In genomic region chr13:20402881-20403280, GRCh38 we compare ENCODE assay signal across 16 cellular contexts.
"Had no signal": no experiment of that assay in that cellular context is flagged by ENCODE, and none has a peak within 500 bp of the region (broad histone marks: within the 10 kb centered on the region; RNA-seq: fewer than 3 reads in every experiment).

No MANE protein-coding gene starts in this region.

- DNase-seq: activated CD4-positive, alpha-beta T cell treated with anti-CD3 and anti-CD28 coated beads for 4 hours; activated CD8-positive, alpha-beta memory T cell treated with anti-CD3 and anti-CD28 coated beads, Interleukin-2, amount 50 U/mL, for 48 hours; activated CD8-positive, alpha-beta T cell treated with anti-CD3 and anti-CD28 coated beads for 36 hours; activated naive CD4-positive, alpha-beta T cell; aorta; cerebellar nuclear complex; dermis blood vessel endothelial cell; hippocampal formation; nucleus accumbens; SHP77 had no signal

- H3K9me3 Mint-ChIP-seq: activated CD8-positive, alpha-beta T cell treated with anti-CD3 and anti-CD28 coated beads for 36 hours; activated T-helper 1 cell treated with anti-CD3 and anti-CD28 coated beads, Interleukin-12 subunit alpha, Interleukin-12 subunit beta, Interleukin-2, Interleukin-4 antibody, amounts not matched to agents 30 ng/mL and 10 ng/mL and 1 ng/mL, durations not matched to agents 14 hours and 24 hours and 36 hours; endodermal cell; natural killer cell treated with Interleukin-12 subunit alpha and Interleukin-12 subunit beta and Interleukin-15 and Interleukin-18, amount 100 ng/mL, for 72 hours; WTC11 had no signal

- H3K27ac ChIP-seq: breast epithelium, right atrium auricular region had no signal

- H3K27ac Mint-ChIP-seq: activated CD8-positive, alpha-beta T cell treated with anti-CD3 and anti-CD28 coated beads for 36 hours; activated T-helper 1 cell treated with anti-CD3 and anti-CD28 coated beads, Interleukin-12 subunit alpha, Interleukin-12 subunit beta, Interleukin-2, Interleukin-4 antibody, amounts not matched to agents 30 ng/mL and 10 ng/mL and 1 ng/mL, durations not matched to agents 14 hours and 24 hours and 36 hours; endodermal cell; natural killer cell treated with Interleukin-12 subunit alpha and Interleukin-12 subunit beta and Interleukin-15 and Interleukin-18, amount 100 ng/mL, for 72 hours; WTC11 had no signal

- H3K4me1 ChIP-seq: breast epithelium, right atrium auricular region had no signal

- H3K36me3 Mint-ChIP-seq: natural killer cell treated with Interleukin-12 subunit alpha and Interleukin-12 subunit beta and Interleukin-15 and Interleukin-18, amount 100 ng/mL, for 72 hours; WTC11 had no signal

- H3K36me3 ChIP-seq: breast epithelium had no signal

- ATAC-seq: natural killer cell treated with Interleukin-12 subunit alpha and Interleukin-12 subunit beta and Interleukin-15 and Interleukin-18, amount 100 ng/mL, for 72 hours; WTC11 had no signal

- H3K9me3 ChIP-seq: breast epithelium, right atrium auricular region had no signal

- H3K27me3 ChIP-seq: breast epithelium, right atrium auricular region had no signal

- H3K27me3 Mint-ChIP-seq: activated CD8-positive, alpha-beta T cell treated with anti-CD3 and anti-CD28 coated beads for 36 hours had no signal

- H3K4me3 Mint-ChIP-seq: activated CD8-positive, alpha-beta T cell treated with anti-CD3 and anti-CD28 coated beads for 36 hours; activated T-helper 1 cell treated with anti-CD3 and anti-CD28 coated beads, Interleukin-12 subunit alpha, Interleukin-12 subunit beta, Interleukin-2, Interleukin-4 antibody, amounts not matched to agents 30 ng/mL and 10 ng/mL and 1 ng/mL, durations not matched to agents 14 hours and 24 hours and 36 hours; endodermal cell; natural killer cell treated with Interleukin-12 subunit alpha and Interleukin-12 subunit beta and Interleukin-15 and Interleukin-18, amount 100 ng/mL, for 72 hours; WTC11 had no signal

- H3K4me3 ChIP-seq: breast epithelium, right atrium auricular region had no signal
